ENCODE assay signal across 9 cellular contexts in genomic region chr12:131116437-131117117, GRCh38.
A peak's percentile ranks its signal among the peaks of the same experiment; 100 is the strongest.
DNase-seq lines count a peak whose midpoint lies in the region; ATAC-seq and TF ChIP-seq lines count a peak whose summit lies in the region.
"Had no signal": no experiment of that assay in that cellular context is flagged by ENCODE, and none has a peak within 500 bp of the region (broad histone marks: within the 10 kb centered on the region; RNA-seq: fewer than 3 reads in every experiment).

No MANE protein-coding gene starts in this region.

- TF ChIP-seq CTCF in HFF-Myc (IDR thresholded peaks at IDR 0.05; ENCODE audit: low read depth, low read length, missing control alignments) (peak; percentile 52), chondrocyte (IDR thresholded peaks at IDR 0.05) (peak; percentile 58)

- no peak overlapping the region for H3K27ac Mint-ChIP-seq in chondrocyte (ENCODE audit: unreplicated experiment)
- H3K27ac Mint-ChIP-seq: activated naive CD4-positive, alpha-beta T cell treated with anti-CD3 and anti-CD28 coated beads, Interleukin-2, amount 50 U/mL, for 24 hours had no signal

- DNase-seq in AG20443 (ENCODE audit: low spot score), result peak; percentile 83
- no peak for DNase-seq in HFF-Myc (ENCODE audit: extremely low read depth, low read depth)
- DNase-seq in chondrocyte (ENCODE audit: low spot score), result peak; percentile 34
- peak; percentile 17 for DNase-seq in midbrain (lab: John Stamatoyannopoulos, UW)

- H3K4me1 Mint-ChIP-seq in chondrocyte (ENCODE audit: low read depth), result peaks cover 12% of the 10 kb centered on the region
- H3K4me1 Mint-ChIP-seq: activated naive CD4-positive, alpha-beta T cell treated with anti-CD3 and anti-CD28 coated beads, Interleukin-2, amount 50 U/mL, for 24 hours had no signal

- H3K9me3 Mint-ChIP-seq in chondrocyte (ENCODE audit: low read depth), result no peaks in the 10 kb centered on the region
- H3K9me3 Mint-ChIP-seq: activated naive CD4-positive, alpha-beta T cell treated with anti-CD3 and anti-CD28 coated beads, Interleukin-2, amount 50 U/mL, for 24 hours had no signal

- H3K27me3 Mint-ChIP-seq in chondrocyte (ENCODE audit: low read depth), result peaks cover 13% of the 10 kb centered on the region
- H3K27me3 Mint-ChIP-seq: activated naive CD4-positive, alpha-beta T cell treated with anti-CD3 and anti-CD28 coated beads, Interleukin-2, amount 50 U/mL, for 24 hours had no signal

- H3K36me3 Mint-ChIP-seq in chondrocyte (ENCODE audit: low read depth), result no peaks in the 10 kb centered on the region
- H3K36me3 Mint-ChIP-seq: activated naive CD4-positive, alpha-beta T cell treated with anti-CD3 and anti-CD28 coated beads, Interleukin-2, amount 50 U/mL, for 24 hours had no signal

- no peak overlapping the region for H3K4me3 ChIP-seq in HFF-Myc (replicated peaks; ENCODE audit: low read depth, low read length)

- H3K4me3 Mint-ChIP-seq in chondrocyte (ENCODE audit: unreplicated experiment), result no peak overlapping the region
- H3K4me3 Mint-ChIP-seq: activated naive CD4-positive, alpha-beta T cell treated with anti-CD3 and anti-CD28 coated beads, Interleukin-2, amount 50 U/mL, for 24 hours had no signal

- ATAC-seq in HG03432 (IDR thresholded peaks at IDR 0.05; ENCODE audit: unreplicated experiment) (no peak), GM19452 (IDR thresholded peaks at IDR 0.05; ENCODE audit: unreplicated experiment) (no peak), HG03139 (IDR thresholded peaks at IDR 0.05; ENCODE audit: unreplicated experiment) (no peak), HG02973 (IDR thresholded peaks at IDR 0.05; ENCODE audit: unreplicated experiment) (no peak)
